In the genomic region with DNA sequence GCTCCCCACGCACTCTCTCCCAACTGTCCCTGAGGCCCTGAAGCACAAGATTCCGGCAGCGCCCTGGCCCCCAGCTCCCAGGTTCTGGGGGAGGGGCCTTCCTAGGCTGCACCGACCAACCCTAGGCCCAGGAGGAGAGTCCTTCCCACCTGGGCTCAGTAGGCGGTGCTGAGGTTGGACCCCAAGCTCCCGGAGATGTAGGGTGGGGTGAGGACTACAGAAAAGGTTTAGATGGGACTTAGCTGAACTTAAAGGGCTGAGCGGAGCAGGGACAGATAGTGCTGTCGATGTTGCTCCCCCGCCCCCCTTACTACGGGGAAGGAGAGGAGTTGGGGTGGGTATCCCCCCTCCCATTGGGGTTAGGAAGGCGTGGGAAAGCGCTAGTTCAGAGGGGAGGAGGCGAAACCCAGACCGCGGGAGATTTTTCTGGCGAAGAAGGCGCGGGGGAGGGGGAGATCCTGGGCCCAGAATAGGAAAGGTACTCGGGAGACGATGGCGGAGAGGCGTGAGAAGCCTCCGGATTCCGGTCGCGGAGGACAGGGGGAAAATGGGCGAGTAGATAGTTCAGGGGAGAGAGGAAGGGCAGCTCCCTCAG, we compare ENCODE assay signal across 1 cellular context.
TF ChIP-seq lines count a peak whose summit lies in the region.

No MANE protein-coding gene starts in this region.

TF ChIP-seq in K562, 482 proteins besides CTCF, POLR2A, EP300 and RAD21 (continued from another document and continues in another):
- TF ChIP-seq, protein P1, sequence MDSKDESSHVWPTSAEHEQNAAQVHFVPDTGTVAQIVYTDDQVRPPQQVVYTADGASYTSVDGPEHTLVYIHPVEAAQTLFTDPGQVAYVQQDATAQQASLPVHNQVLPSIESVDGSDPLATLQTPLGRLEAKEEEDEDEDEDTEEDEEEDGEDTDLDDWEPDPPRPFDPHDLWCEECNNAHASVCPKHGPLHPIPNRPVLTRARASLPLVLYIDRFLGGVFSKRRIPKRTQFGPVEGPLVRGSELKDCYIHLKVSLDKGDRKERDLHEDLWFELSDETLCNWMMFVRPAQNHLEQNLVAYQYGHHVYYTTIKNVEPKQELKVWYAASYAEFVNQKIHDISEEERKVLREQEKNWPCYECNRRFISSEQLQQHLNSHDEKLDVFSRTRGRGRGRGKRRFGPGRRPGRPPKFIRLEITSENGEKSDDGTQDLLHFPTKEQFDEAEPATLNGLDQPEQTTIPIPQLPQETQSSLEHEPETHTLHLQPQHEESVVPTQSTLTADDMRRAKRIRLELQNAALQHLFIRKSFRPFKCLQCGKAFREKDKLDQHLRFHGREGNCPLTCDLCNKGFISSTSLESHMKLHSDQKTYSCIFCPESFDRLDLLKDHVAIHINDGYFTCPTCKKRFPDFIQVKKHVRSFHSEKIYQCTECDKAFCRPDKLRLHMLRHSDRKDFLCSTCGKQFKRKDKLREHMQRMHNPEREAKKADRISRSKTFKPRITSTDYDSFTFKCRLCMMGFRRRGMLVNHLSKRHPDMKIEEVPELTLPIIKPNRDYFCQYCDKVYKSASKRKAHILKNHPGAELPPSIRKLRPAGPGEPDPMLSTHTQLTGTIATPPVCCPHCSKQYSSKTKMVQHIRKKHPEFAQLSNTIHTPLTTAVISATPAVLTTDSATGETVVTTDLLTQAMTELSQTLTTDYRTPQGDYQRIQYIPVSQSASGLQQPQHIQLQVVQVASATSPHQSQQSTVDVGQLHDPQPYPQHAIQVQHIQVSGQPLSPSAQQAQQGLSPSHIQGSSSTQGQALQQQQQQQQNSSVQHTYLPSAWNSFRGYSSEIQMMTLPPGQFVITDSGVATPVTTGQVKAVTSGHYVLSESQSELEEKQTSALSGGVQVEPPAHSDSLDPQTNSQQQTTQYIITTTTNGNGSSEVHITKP (IDR thresholded peaks at IDR 0.05; ENCODE audit: partially characterized antibody) = peak; percentile 35
- TF ChIP-seq, protein P2, sequence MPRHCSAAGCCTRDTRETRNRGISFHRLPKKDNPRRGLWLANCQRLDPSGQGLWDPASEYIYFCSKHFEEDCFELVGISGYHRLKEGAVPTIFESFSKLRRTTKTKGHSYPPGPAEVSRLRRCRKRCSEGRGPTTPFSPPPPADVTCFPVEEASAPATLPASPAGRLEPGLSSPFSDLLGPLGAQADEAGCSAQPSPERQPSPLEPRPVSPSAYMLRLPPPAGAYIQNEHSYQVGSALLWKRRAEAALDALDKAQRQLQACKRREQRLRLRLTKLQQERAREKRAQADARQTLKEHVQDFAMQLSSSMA (CRISPR knock-in tag; IDR thresholded peaks at IDR 0.05) = no peak
- TF ChIP-seq KLF13 (tag; IDR thresholded peaks at IDR 0.05; ENCODE audit: borderline replicate concordance, low read depth) (no peak), ERF (CRISPR knock-in tag; IDR thresholded peaks at IDR 0.05) (no peak), YY1 (IDR thresholded peaks at IDR 0.05; ENCODE audit: borderline replicate concordance in 1 of 3, control insufficient read depth in 1 of 3, extremely low read depth in 1 of 3, insufficient read depth in 3 of 3, insufficient read length in 1 of 3, insufficient replicate concordance in 2 of 3, low read depth in 1 of 3, low read length in 2 of 3) (peak in 1 of 3 experiments; percentile 9), TAL1 (IDR thresholded peaks at IDR 0.05) (no peak), NR3C1 (CRISPR knock-in tag; IDR thresholded peaks at IDR 0.05) (no peak), ZNF347 (CRISPR knock-in tag; IDR thresholded peaks at IDR 0.05; ENCODE audit: low read depth) (no peak), NR2C1 (IDR thresholded peaks at IDR 0.05) (no peak), NR2C1 (tag; IDR thresholded peaks at IDR 0.05) (no peak), PRPF4 (IDR thresholded peaks at IDR 0.05; ENCODE audit: insufficient read depth, low read depth, low read length, poor library complexity, severe bottlenecking) (no peak), MAZ (CRISPR knock-in tag; conservative IDR thresholded peaks at IDR 0.05 in 1 of 2, IDR thresholded peaks at IDR 0.05 in 1 of 2) (peak in 1 of 2 experiments; percentile 24; a peak in 1 of 4 replicates), KAT8 (IDR thresholded peaks at IDR 0.05; ENCODE audit: low read depth) (no peak), MXI1 (IDR thresholded peaks at IDR 0.05; ENCODE audit: low read depth, low read length) (no peak), CBX8 (IDR thresholded peaks at IDR 0.05; ENCODE audit: borderline replicate concordance, extremely low read depth, low read depth, low read length, poor library complexity, severe bottlenecking) (no peak), MAFF (IDR thresholded peaks at IDR 0.05; ENCODE audit: low read length) (no peak), BRD9 (IDR thresholded peaks at IDR 0.05; ENCODE audit: low read depth, partially characterized antibody) (no peak), HLTF (IDR thresholded peaks at IDR 0.05) (no peak), TCF3 (CRISPR knock-in tag; IDR thresholded peaks at IDR 0.05) (no peak), NFYB (IDR thresholded peaks at IDR 0.05; ENCODE audit: extremely low read depth, insufficient read length) (no peak), SRSF7 (optimal IDR thresholded peaks at IDR 0.05; ENCODE audit: low read depth, low read length) (no peak), BRD4 (IDR thresholded peaks at IDR 0.05) (no peak), FUS (optimal IDR thresholded peaks at IDR 0.05; ENCODE audit: low read depth, low read length) (no peak), SMAD4 (CRISPR knock-in tag; conservative IDR thresholded peaks at IDR 0.05) (no peak), ZNF121 (CRISPR knock-in tag; conservative IDR thresholded peaks at IDR 0.05) (no peak), GABPA (tag; conservative IDR thresholded peaks at IDR 0.05; ENCODE audit: low read depth) (no peak), FOXM1 (IDR thresholded peaks at IDR 0.05; ENCODE audit: low read depth) (no peak), FOXM1 (CRISPR knock-in tag; IDR thresholded peaks at IDR 0.05; ENCODE audit: low read depth) (no peak), KAT7 (CRISPR knock-in tag; IDR thresholded peaks at IDR 0.05; ENCODE audit: borderline replicate concordance) (0 out of 2 replicates have a peak, but pooled peaks have one; percentile 64), SAP30 (IDR thresholded peaks at IDR 0.05; ENCODE audit: borderline replicate concordance, insufficient read depth, low read depth, low read length, poor library complexity, severe bottlenecking) (peak; percentile 74)
- TF ChIP-seq, protein P3, sequence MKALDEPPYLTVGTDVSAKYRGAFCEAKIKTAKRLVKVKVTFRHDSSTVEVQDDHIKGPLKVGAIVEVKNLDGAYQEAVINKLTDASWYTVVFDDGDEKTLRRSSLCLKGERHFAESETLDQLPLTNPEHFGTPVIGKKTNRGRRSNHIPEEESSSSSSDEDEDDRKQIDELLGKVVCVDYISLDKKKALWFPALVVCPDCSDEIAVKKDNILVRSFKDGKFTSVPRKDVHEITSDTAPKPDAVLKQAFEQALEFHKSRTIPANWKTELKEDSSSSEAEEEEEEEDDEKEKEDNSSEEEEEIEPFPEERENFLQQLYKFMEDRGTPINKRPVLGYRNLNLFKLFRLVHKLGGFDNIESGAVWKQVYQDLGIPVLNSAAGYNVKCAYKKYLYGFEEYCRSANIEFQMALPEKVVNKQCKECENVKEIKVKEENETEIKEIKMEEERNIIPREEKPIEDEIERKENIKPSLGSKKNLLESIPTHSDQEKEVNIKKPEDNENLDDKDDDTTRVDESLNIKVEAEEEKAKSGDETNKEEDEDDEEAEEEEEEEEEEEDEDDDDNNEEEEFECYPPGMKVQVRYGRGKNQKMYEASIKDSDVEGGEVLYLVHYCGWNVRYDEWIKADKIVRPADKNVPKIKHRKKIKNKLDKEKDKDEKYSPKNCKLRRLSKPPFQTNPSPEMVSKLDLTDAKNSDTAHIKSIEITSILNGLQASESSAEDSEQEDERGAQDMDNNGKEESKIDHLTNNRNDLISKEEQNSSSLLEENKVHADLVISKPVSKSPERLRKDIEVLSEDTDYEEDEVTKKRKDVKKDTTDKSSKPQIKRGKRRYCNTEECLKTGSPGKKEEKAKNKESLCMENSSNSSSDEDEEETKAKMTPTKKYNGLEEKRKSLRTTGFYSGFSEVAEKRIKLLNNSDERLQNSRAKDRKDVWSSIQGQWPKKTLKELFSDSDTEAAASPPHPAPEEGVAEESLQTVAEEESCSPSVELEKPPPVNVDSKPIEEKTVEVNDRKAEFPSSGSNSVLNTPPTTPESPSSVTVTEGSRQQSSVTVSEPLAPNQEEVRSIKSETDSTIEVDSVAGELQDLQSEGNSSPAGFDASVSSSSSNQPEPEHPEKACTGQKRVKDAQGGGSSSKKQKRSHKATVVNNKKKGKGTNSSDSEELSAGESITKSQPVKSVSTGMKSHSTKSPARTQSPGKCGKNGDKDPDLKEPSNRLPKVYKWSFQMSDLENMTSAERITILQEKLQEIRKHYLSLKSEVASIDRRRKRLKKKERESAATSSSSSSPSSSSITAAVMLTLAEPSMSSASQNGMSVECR (CRISPR knock-in tag; IDR thresholded peaks at IDR 0.05) = peak; percentile 46; the same call in 1 of the 2 replicates
- TF ChIP-seq, protein P4, sequence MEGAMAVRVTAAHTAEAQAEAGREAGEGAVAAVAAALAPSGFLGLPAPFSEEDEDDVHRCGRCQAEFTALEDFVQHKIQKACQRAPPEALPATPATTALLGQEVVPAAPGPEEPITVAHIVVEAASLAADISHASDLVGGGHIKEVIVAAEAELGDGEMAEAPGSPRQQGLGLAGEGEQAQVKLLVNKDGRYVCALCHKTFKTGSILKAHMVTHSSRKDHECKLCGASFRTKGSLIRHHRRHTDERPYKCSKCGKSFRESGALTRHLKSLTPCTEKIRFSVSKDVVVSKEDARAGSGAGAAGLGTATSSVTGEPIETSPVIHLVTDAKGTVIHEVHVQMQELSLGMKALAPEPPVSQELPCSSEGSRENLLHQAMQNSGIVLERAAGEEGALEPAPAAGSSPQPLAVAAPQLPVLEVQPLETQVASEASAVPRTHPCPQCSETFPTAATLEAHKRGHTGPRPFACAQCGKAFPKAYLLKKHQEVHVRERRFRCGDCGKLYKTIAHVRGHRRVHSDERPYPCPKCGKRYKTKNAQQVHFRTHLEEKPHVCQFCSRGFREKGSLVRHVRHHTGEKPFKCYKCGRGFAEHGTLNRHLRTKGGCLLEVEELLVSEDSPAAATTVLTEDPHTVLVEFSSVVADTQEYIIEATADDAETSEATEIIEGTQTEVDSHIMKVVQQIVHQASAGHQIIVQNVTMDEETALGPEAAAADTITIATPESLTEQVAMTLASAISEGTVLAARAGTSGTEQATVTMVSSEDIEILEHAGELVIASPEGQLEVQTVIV (CRISPR knock-in tag; IDR thresholded peaks at IDR 0.05; ENCODE audit: borderline replicate concordance) = no peak
- TF ChIP-seq, protein P5, sequence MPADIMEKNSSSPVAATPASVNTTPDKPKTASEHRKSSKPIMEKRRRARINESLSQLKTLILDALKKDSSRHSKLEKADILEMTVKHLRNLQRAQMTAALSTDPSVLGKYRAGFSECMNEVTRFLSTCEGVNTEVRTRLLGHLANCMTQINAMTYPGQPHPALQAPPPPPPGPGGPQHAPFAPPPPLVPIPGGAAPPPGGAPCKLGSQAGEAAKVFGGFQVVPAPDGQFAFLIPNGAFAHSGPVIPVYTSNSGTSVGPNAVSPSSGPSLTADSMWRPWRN (IDR thresholded peaks at IDR 0.05; ENCODE audit: low read depth) = no peak
- TF ChIP-seq, protein P6, sequence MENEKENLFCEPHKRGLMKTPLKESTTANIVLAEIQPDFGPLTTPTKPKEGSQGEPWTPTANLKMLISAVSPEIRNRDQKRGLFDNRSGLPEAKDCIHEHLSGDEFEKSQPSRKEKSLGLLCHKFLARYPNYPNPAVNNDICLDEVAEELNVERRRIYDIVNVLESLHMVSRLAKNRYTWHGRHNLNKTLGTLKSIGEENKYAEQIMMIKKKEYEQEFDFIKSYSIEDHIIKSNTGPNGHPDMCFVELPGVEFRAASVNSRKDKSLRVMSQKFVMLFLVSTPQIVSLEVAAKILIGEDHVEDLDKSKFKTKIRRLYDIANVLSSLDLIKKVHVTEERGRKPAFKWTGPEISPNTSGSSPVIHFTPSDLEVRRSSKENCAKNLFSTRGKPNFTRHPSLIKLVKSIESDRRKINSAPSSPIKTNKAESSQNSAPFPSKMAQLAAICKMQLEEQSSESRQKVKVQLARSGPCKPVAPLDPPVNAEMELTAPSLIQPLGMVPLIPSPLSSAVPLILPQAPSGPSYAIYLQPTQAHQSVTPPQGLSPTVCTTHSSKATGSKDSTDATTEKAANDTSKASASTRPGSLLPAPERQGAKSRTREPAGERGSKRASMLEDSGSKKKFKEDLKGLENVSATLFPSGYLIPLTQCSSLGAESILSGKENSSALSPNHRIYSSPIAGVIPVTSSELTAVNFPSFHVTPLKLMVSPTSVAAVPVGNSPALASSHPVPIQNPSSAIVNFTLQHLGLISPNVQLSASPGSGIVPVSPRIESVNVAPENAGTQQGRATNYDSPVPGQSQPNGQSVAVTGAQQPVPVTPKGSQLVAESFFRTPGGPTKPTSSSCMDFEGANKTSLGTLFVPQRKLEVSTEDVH (IDR thresholded peaks at IDR 0.05; ENCODE audit: low read depth, partially characterized antibody) = peak; percentile 35
- TF ChIP-seq, protein P7, sequence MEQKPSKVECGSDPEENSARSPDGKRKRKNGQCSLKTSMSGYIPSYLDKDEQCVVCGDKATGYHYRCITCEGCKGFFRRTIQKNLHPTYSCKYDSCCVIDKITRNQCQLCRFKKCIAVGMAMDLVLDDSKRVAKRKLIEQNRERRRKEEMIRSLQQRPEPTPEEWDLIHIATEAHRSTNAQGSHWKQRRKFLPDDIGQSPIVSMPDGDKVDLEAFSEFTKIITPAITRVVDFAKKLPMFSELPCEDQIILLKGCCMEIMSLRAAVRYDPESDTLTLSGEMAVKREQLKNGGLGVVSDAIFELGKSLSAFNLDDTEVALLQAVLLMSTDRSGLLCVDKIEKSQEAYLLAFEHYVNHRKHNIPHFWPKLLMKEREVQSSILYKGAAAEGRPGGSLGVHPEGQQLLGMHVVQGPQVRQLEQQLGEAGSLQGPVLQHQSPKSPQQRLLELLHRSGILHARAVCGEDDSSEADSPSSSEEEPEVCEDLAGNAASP (IDR thresholded peaks at IDR 0.05) = no peak
- TF ChIP-seq, protein P8, sequence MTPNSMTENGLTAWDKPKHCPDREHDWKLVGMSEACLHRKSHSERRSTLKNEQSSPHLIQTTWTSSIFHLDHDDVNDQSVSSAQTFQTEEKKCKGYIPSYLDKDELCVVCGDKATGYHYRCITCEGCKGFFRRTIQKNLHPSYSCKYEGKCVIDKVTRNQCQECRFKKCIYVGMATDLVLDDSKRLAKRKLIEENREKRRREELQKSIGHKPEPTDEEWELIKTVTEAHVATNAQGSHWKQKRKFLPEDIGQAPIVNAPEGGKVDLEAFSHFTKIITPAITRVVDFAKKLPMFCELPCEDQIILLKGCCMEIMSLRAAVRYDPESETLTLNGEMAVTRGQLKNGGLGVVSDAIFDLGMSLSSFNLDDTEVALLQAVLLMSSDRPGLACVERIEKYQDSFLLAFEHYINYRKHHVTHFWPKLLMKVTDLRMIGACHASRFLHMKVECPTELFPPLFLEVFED (CRISPR knock-in tag; conservative IDR thresholded peaks at IDR 0.05) = 0 out of 2 replicates have a peak, but pooled peaks have one; percentile 29
- TF ChIP-seq, protein P9, sequence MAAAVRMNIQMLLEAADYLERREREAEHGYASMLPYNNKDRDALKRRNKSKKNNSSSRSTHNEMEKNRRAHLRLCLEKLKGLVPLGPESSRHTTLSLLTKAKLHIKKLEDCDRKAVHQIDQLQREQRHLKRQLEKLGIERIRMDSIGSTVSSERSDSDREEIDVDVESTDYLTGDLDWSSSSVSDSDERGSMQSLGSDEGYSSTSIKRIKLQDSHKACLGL (CRISPR knock-in tag; IDR thresholded peaks at IDR 0.05; ENCODE audit: borderline replicate concordance, poor library complexity, severe bottlenecking) = no peak
